In the genomic region with DNA sequence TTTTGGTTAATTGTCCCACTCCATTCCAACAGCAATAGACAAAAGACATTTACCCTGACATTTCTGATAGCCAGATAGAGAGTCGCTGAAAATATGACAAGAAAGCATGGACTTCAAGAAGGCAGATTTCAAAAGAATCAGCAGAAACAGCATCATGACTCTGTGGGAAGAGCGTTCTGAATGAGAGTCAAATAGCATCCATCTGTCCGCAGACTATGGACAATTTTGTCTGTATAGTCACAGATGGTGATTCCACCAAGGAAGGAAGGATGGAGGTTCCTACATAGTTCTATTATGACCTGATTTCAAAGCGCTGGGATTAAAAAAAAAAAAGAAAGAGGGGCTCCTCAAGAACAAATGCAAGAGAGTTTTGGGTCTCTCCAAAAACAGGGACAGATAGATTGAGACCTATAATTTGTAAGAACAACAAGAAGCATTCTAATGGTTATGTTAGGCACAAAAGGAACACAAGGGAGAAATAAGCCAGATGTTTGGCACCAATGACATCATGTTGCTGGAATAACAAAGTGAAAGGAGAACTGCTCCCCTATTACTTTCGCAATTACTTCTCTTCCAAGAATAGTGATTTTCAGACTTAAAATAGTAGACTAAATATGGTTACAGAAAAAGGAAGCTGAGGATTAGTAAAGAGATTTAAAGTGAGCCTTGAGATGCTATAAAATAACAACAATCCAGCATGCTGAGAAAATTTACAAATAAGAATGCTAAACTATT, we compare ENCODE assay signal across 10 cellular contexts. TPM values are rescaled to one million over a fixed set of nuclear protein-coding genes. Genes with fewer than 3 reads are reported as not detected.
DNase-seq lines count a peak whose midpoint lies in the region; ATAC-seq, FAIRE-seq and TF ChIP-seq lines count a peak whose summit lies in the region.
"Had no signal": no experiment of that assay in that cellular context is flagged by ENCODE, and none has a peak within 500 bp of the region (broad histone marks: within the 10 kb centered on the region; RNA-seq: fewer than 3 reads in every experiment).

No MANE protein-coding gene starts in this region.

- TF ChIP-seq CTCF in fibroblast of the aortic adventitia (IDR thresholded peaks at IDR 0.05; ENCODE audit: insufficient read depth, low read length) (no peak), tibial artery (IDR thresholded peaks at IDR 0.05) (no peak), D721Med (IDR thresholded peaks at IDR 0.05; ENCODE audit: insufficient read depth, missing control alignments) (no peak), PC-3 (conservative IDR thresholded peaks at IDR 0.05; ENCODE audit: low read depth, low read length) (no peak)

- POLR2A ChIA-PET in PC-3 (lab: Charles Lee; ENCODE audit: unreplicated experiment) = no interaction called here

- CTCF ChIA-PET in PC-3 (lab: Charles Lee) = no interaction called here

- H3K9me3 ChIP-seq in HUES64 (ENCODE audit: insufficient read depth, low read depth, low read length) (no peaks in the 10 kb centered on the region), tibial artery (no peaks in the 10 kb centered on the region), PC-3 (ENCODE audit: low read length) (no peaks in the 10 kb centered on the region)

- ATAC-seq in GM21528 (IDR thresholded peaks at IDR 0.05; ENCODE audit: low FRiP score, unreplicated experiment) (no peak), PC-3 (no peak)

- intact Hi-C loops in tibial artery (cut with DNase I; ENCODE audit: low total_unique reads) (no loop called here), PC-3 (cut with micrococcal nuclease) (no loop called here)

- no peaks in the 10 kb centered on the region for H3K79me2 ChIP-seq in PC-3 (ENCODE audit: low read length)

- WGBS in HUES64 = 89% methylated on average over 4 of the region's 5 CpGs

- H3K9ac ChIP-seq in HUES64 (ENCODE audit: low read depth, low read length) (no peak overlapping the region), PC-3 (ENCODE audit: low read length) (no peak overlapping the region)

- H3K4me3 ChIP-seq in HUES64 (ENCODE audit: low read length) (no peak overlapping the region), fibroblast of the aortic adventitia (ENCODE audit: low read depth, low read length) (no peak overlapping the region), tibial artery (no peak overlapping the region), PC-3 (ENCODE audit: low read length) (no peak overlapping the region)

- H3F3A ChIP-seq in PC-3 (ENCODE audit: low read length, unreplicated experiment) = no peaks in the 10 kb centered on the region

- no peaks in the 10 kb centered on the region for H3K9me2 ChIP-seq in PC-3 (replicated peaks; ENCODE audit: low read length)

- no peaks in the 10 kb centered on the region for H4K20me1 ChIP-seq in PC-3 (ENCODE audit: low read length)

- no peak overlapping the region for H2AFZ ChIP-seq in PC-3 (ENCODE audit: low read length)

- H3K36me3 ChIP-seq in HUES64 (ENCODE audit: insufficient read depth, low read length) (no peaks in the 10 kb centered on the region), tibial artery (no peaks in the 10 kb centered on the region), PC-3 (ENCODE audit: low read depth, low read length) (no peaks in the 10 kb centered on the region)

- no peak for FAIRE-seq in D721Med (lab: Jason Lieb, UNC)

- BruUV-seq in PC-3 (replicated peaks; lab: Mats Ljungman, UMichigan) = no TSS peak

- H3K4me1 ChIP-seq in HUES64 (ENCODE audit: insufficient read depth, low read length) (peaks cover 15% of the 10 kb centered on the region), tibial artery (peaks cover 0 to 62% (median 38%) of the 10 kb centered on the region in 4 donors), PC-3 (ENCODE audit: insufficient read depth, low read length) (no peaks in the 10 kb centered on the region)

- H3K4me2 ChIP-seq in PC-3 (ENCODE audit: low read length) = no peak overlapping the region

- no peaks in the 10 kb centered on the region for H3K27me3 ChIP-seq in HUES64 (ENCODE audit: insufficient read depth, low read length)
- H3K27me3 ChIP-seq in tibial artery = no peaks in the 10 kb centered on the region
- no peaks in the 10 kb centered on the region for H3K27me3 ChIP-seq in PC-3 (ENCODE audit: low read length)

- DNase-seq in NCI-H2171 treated with DMSO at 0.1 percent for 48 hours (lab: John Stamatoyannopoulos, UW) (peak; percentile 31), NCI-H2171 (lab: John Stamatoyannopoulos, UW) (no peak), fibroblast of the aortic adventitia (ENCODE audit: low read depth) (peak; percentile 82), tibial artery (no peak), D721Med (ENCODE audit: insufficient read length, low spot score) (no peak), PC-3 (no peak)
- DNase-seq: endodermal cell had no signal

- H3K27ac ChIP-seq in HUES64 (ENCODE audit: low read depth, low read length) (peak overlapping the region; percentile 47; the same call in 1 of the 2 replicates), tibial artery (peak overlapping the region; percentile 71 to 78), PC-3 (ENCODE audit: low read length) (no peak overlapping the region)
- H3K27ac ChIP-seq: 22Rv1 had no signal

RNA-seq across cellular contexts. Expression of gene NIBAN1, which starts 28.5 kb away (rescaled TPM):
- polyA plus RNA-seq in HUES64 (2013, experiment 1 of 2) = 6.2 TPM
- polyA plus RNA-seq in HUES64 (2013, experiment 2 of 2) = 4.6 TPM
- total RNA-seq in fibroblast of the aortic adventitia (ENCODE audit: low replicate concordance) (121 and 131 TPM in 2 replicates), PC-3 (2014; rRNA removed) (6.9 and 8.2 TPM in 2 replicates)

Comparison
In these comparisons a context has a peak if more than half of its experiments do, and no peak if none do; other contexts are left out.
1. DNase-seq: peak in NCI-H2171 treated with DMSO at 0.1 percent for 48 hours (single experiment) and fibroblast of the aortic adventitia (single experiment); none in NCI-H2171 (single experiment), tibial artery (0 of 2), D721Med (single experiment) and PC-3 (single experiment).
2. RNA of gene NIBAN1, which starts 28.5 kb away (total RNA-seq): 121 to 131 TPM in fibroblast of the aortic adventitia; 6.9 to 8.2 TPM in PC-3; every median in the first group is over 10 times any median in the second.